8 cellular contexts compared by ENCODE assay signal in genomic region chr10:38093816-38094157, GRCh38. TPM values are rescaled to one million over a fixed set of nuclear protein-coding genes. Genes with fewer than 3 reads are reported as not detected.
A peak's percentile ranks its signal among the peaks of the same experiment; 100 is the strongest.
DNase-seq lines count a peak whose midpoint lies in the region; ATAC-seq and TF ChIP-seq lines count a peak whose summit lies in the region.

No MANE protein-coding gene starts in this region.

- no peaks in the 10 kb centered on the region for H3K27me3 Mint-ChIP-seq in CD8-positive, alpha-beta memory T cell
- H3K27me3 Mint-ChIP-seq in naive thymus-derived CD4-positive, alpha-beta T cell = no peaks in the 10 kb centered on the region

- H3K4me1 ChIP-seq in CD8-positive, alpha-beta memory T cell (ENCODE audit: insufficient read depth, low read length) = peaks cover 17% of the 10 kb centered on the region
- H3K4me1 ChIP-seq in HUES64 (ENCODE audit: insufficient read depth, low read length) (no peaks in the 10 kb centered on the region), colonic mucosa (no peaks in the 10 kb centered on the region)
- peaks cover 9 to 12% of the 10 kb centered on the region in 2 donors for H3K4me1 ChIP-seq in naive thymus-derived CD4-positive, alpha-beta T cell (ENCODE audit: control insufficient read depth in 2 of 2, insufficient read depth in 2 of 2, low read length in 2 of 2)

- peak; percentile 13 for ATAC-seq in GM21526 (IDR thresholded peaks at IDR 0.05; ENCODE audit: low FRiP score, unreplicated experiment)
- peak; percentile 2 for ATAC-seq in naive thymus-derived CD4-positive, alpha-beta T cell

- H3K27ac Mint-ChIP-seq in CD8-positive, alpha-beta memory T cell = peak overlapping the region; percentile 69 to 99 (median 97)
- peak overlapping the region; percentile 87 to 98 (median 93) for H3K27ac Mint-ChIP-seq in naive thymus-derived CD4-positive, alpha-beta T cell

- peak overlapping the region; percentile 95 for H3K27ac ChIP-seq in CD8-positive, alpha-beta memory T cell (ENCODE audit: low read depth, low read length)
- H3K27ac ChIP-seq in HUES64 (ENCODE audit: low read depth, low read length) (no peak overlapping the region), colonic mucosa (no peak overlapping the region)
- H3K27ac ChIP-seq in naive thymus-derived CD4-positive, alpha-beta T cell (ENCODE audit: low read depth, low read length) = peak overlapping the region; percentile 84

- H3K4me1 Mint-ChIP-seq in CD8-positive, alpha-beta memory T cell = peaks cover 27 to 48% (median 43%) of the 10 kb centered on the region in 3 donors
- peaks cover 16 to 42% (median 37%) of the 10 kb centered on the region in 7 donors for H3K4me1 Mint-ChIP-seq in naive thymus-derived CD4-positive, alpha-beta T cell

- H3K4me3 Mint-ChIP-seq in CD8-positive, alpha-beta memory T cell = peak overlapping the region; percentile 89 to 94 (median 92)
- peak overlapping the region; percentile 88 to 95 (median 94) for H3K4me3 Mint-ChIP-seq in naive thymus-derived CD4-positive, alpha-beta T cell

- peaks cover 0 to 8% (median 0%) of the 10 kb centered on the region in 5 donors for H3K9me3 Mint-ChIP-seq in CD8-positive, alpha-beta memory T cell
- H3K9me3 Mint-ChIP-seq in naive thymus-derived CD4-positive, alpha-beta T cell = peaks cover 0 to 17% (median 9%) of the 10 kb centered on the region in 11 donors

- intact Hi-C loops in colonic mucosa (cut with DNase I) = loop anchor here (5.0 to 10.0 kb wide), 3 partner anchors 79 to 239 kb away; partner anchors contain the start of genes ZNF248, ZNF25 and ZNF33A
- intact Hi-C loops in naive thymus-derived CD4-positive, alpha-beta T cell (cut with micrococcal nuclease) = loop anchor here (1.0 kb wide), 6 partner anchors 55 to 309 kb away; partner anchors contain the start of genes ZNF248 (in 2 of the 2), ZNF25 (in 2 of the 2) and ZNF33A (in 2 of the 2)

- peak overlapping the region; percentile 86 for H3K4me3 ChIP-seq in CD8-positive, alpha-beta memory T cell (ENCODE audit: low read length)
- peak overlapping the region; percentile 67 for H3K4me3 ChIP-seq in HUES64 (ENCODE audit: low read length)
- H3K4me3 ChIP-seq in colonic mucosa = peak overlapping the region; percentile 90
- peak overlapping the region; percentile 99 for H3K4me3 ChIP-seq in naive thymus-derived CD4-positive, alpha-beta T cell (ENCODE audit: low read length)

- no peak for TF ChIP-seq CTCF in colonic mucosa (IDR thresholded peaks at IDR 0.05)

- no peaks in the 10 kb centered on the region for H3K27me3 ChIP-seq in CD8-positive, alpha-beta memory T cell (ENCODE audit: insufficient read depth, low read length, poor library complexity, severe bottlenecking)
- 0 out of 2 replicates have a peak, but pooled peaks cover 4% of the 10 kb centered on the region for H3K27me3 ChIP-seq in HUES64 (ENCODE audit: insufficient read depth, low read length)
- H3K27me3 ChIP-seq in colonic mucosa = no peaks in the 10 kb centered on the region
- no peaks in the 10 kb centered on the region for H3K27me3 ChIP-seq in naive thymus-derived CD4-positive, alpha-beta T cell (ENCODE audit: control insufficient read depth in 2 of 2, insufficient read depth in 2 of 2, low read length in 2 of 2)

- H3K9me3 ChIP-seq in CD8-positive, alpha-beta memory T cell (ENCODE audit: low read length) = no peaks in the 10 kb centered on the region
- peaks cover 56% of the 10 kb centered on the region for H3K9me3 ChIP-seq in HUES64 (ENCODE audit: insufficient read depth, low read depth, low read length)
- no peaks in the 10 kb centered on the region for H3K9me3 ChIP-seq in colonic mucosa
- no peaks in the 10 kb centered on the region for H3K9me3 ChIP-seq in naive thymus-derived CD4-positive, alpha-beta T cell (ENCODE audit: control insufficient read depth in 2 of 3, low read length in 3 of 3)

- peaks cover 12% of the 10 kb centered on the region for H3K36me3 ChIP-seq in CD8-positive, alpha-beta memory T cell (ENCODE audit: insufficient read depth, low read length)
- H3K36me3 ChIP-seq in HUES64 (ENCODE audit: insufficient read depth, low read length) = peaks cover 14% of the 10 kb centered on the region
- no peaks in the 10 kb centered on the region for H3K36me3 ChIP-seq in colonic mucosa
- H3K36me3 ChIP-seq in naive thymus-derived CD4-positive, alpha-beta T cell (ENCODE audit: control insufficient read depth in 2 of 3, insufficient read depth in 3 of 3, low read length in 3 of 3) = peaks cover 0 to 20% (median 4%) of the 10 kb centered on the region in 3 experiments

- 57% methylated on average over 16 of the region's 16 CpGs for WGBS in HUES64

- CTCF ChIA-PET in CD8-positive, alpha-beta memory T cell (lab: Charles Lee) = interaction anchor here (1.7 to 3.9 kb wide), 2 partner anchors 83 to 118 kb away, joined by 5 to 20 read pairs; partner anchors contain the start of genes ZNF25 and ZNF33A
- CTCF ChIA-PET in naive thymus-derived CD4-positive, alpha-beta T cell (lab: Charles Lee) = interaction anchor here (1.5 kb wide), 1 partner anchor 117 kb away, joined by 4 read pairs; the partner anchor contains the start of gene ZNF25

- H3K9ac ChIP-seq in HUES64 (ENCODE audit: low read depth, low read length) (no peak overlapping the region), colonic mucosa (ENCODE audit: low read depth in 2 of 2, low read length in 2 of 2) (peak overlapping the region; percentile 19 to 66)

- POLR2A ChIA-PET in CD8-positive, alpha-beta memory T cell (lab: Charles Lee) = interaction anchor here (1.9 to 2.6 kb wide), 2 partner anchors 83 to 117 kb away, joined by 6 to 15 read pairs; partner anchors contain the start of genes ZNF25 and ZNF33A
- POLR2A ChIA-PET in naive thymus-derived CD4-positive, alpha-beta T cell (lab: Charles Lee) = interaction anchor here (0.9 to 4.7 kb wide), 3 partner anchors 23 to 118 kb away, joined by 3 to 25 read pairs (median 15); partner anchors contain the start of genes ZNF25 and ZNF33A

- no peak for DNase-seq in CD8-positive, alpha-beta memory T cell
- DNase-seq in colonic mucosa = no peak
- DNase-seq in naive thymus-derived CD4-positive, alpha-beta T cell = no peak
- no peak for DNase-seq in islet precursor cell
- DNase-seq in retina = no peak
- DNase-seq in stimulated activated CD4-positive, alpha-beta T cell treated with anti-CD3 and anti-CD28 coated beads, Interleukin-4, amount 100 ng/mL, for 24 hours = no peak

- H3K36me3 Mint-ChIP-seq in CD8-positive, alpha-beta memory T cell = peaks cover 22 to 46% (median 30%) of the 10 kb centered on the region in 3 donors
- H3K36me3 Mint-ChIP-seq in naive thymus-derived CD4-positive, alpha-beta T cell = peaks cover 17 to 38% (median 33%) of the 10 kb centered on the region in 5 donors

RNA-seq across cellular contexts. Expression of gene ZNF37A, which starts 0.3 kb away (rescaled TPM):
- total RNA-seq in CD8-positive, alpha-beta memory T cell = 10 to 100 TPM; 19.0 to 19.6 TPM
- 7.2 TPM for polyA plus RNA-seq in CD8-positive, alpha-beta memory T cell
- polyA plus RNA-seq in HUES64 (2013, experiment 1 of 2) = 4.1 TPM
- polyA plus RNA-seq in HUES64 (2013, experiment 2 of 2) = 4.4 TPM
- total RNA-seq in colonic mucosa = 1 to 10 TPM; 8.3 to 9.1 TPM
- total RNA-seq in naive thymus-derived CD4-positive, alpha-beta T cell = 10 to 100 TPM; 14.2 to 29.8 (median 26.9) TPM
- 1 to 10 TPM; 4.8 to 5.2 TPM for polyA plus RNA-seq in naive thymus-derived CD4-positive, alpha-beta T cell

Comparison
In these comparisons a context has a peak if more than half of its experiments do, and no peak if none do; other contexts are left out.
1. H3K27ac ChIP-seq: peak in CD8-positive, alpha-beta memory T cell (single experiment) and naive thymus-derived CD4-positive, alpha-beta T cell (single experiment); none in HUES64 (single experiment) and colonic mucosa (single experiment).
2. Peak in every context shown above with its lines, with median percentiles within 50 percentile points of each other: H3K4me3 ChIP-seq.